In the genomic region with DNA sequence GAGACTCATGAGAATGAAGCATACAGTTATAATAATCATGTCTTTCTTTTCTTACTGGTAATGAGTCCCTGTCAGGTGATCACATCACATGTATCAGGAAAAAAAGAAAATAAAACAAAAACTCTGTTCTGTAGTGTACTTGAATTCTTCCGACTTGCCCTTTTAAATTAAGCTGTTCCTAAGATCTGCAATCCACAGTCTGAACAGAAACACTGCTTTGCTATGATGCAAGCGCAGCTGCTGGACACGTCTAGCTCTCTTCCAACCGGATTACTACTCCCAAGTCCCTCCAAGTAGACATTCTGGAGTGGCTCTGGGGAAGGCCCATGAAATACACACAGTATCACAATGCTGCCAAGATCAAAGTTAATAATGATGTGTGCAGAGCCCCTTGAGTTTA, we compare ENCODE assay signal across 11 cellular contexts.
DNase-seq lines count a peak whose midpoint lies in the region; ATAC-seq and TF ChIP-seq lines count a peak whose summit lies in the region.
"Had no signal": no experiment of that assay in that cellular context is flagged by ENCODE, and none has a peak within 500 bp of the region (broad histone marks: within the 10 kb centered on the region; RNA-seq: fewer than 3 reads in every experiment).

No MANE protein-coding gene starts in this region.

- H3K4me1 Mint-ChIP-seq in neural progenitor cell = peaks cover 43% of the 10 kb centered on the region

- no peak for TF ChIP-seq POLR2A in vagina (IDR thresholded peaks at IDR 0.05)

- H3K4me3 Mint-ChIP-seq in neural progenitor cell = no peak overlapping the region

- peaks cover 19% of the 10 kb centered on the region for H3K36me3 Mint-ChIP-seq in neural progenitor cell

- peaks cover 31% of the 10 kb centered on the region for H3K79me2 ChIP-seq in neural progenitor cell (ENCODE audit: low read depth)

- H4K20me1 ChIP-seq in neural progenitor cell (ENCODE audit: low read depth) = peaks cover 16% of the 10 kb centered on the region

- intact Hi-C loops in Right ventricle myocardium inferior (cut with DNase I) = no loop called here
- intact Hi-C loops in vagina (cut with DNase I) = no loop called here

- H3K4me3 ChIP-seq in right atrium auricular region (no peak overlapping the region), fibroblast of villous mesenchyme (ENCODE audit: low read depth, low read length) (no peak overlapping the region), neural progenitor cell (no peak overlapping the region), vagina (no peak overlapping the region)

- H3K27me3 Mint-ChIP-seq in neural progenitor cell (ENCODE audit: insufficient read depth, low read depth) = peaks cover 2% of the 10 kb centered on the region

- H3K4me1 ChIP-seq in right atrium auricular region (peaks cover 0 to 50% of the 10 kb centered on the region in 2 donors), neural progenitor cell (peaks cover 22% of the 10 kb centered on the region), vagina (peaks cover 49% of the 10 kb centered on the region), foreskin keratinocyte (peaks cover 15% of the 10 kb centered on the region)

- TF ChIP-seq CTCF in right atrium auricular region (IDR thresholded peaks at IDR 0.05) (no peak), fibroblast of villous mesenchyme (IDR thresholded peaks at IDR 0.05; ENCODE audit: insufficient read depth, low read depth, low read length) (no peak), neural progenitor cell (IDR thresholded peaks at IDR 0.05) (no peak), vagina (IDR thresholded peaks at IDR 0.05) (no peak), foreskin keratinocyte (conservative IDR thresholded peaks at IDR 0.05) (no peak)

- peaks cover 6% of the 10 kb centered on the region for H3K9me3 Mint-ChIP-seq in neural progenitor cell

- H3F3A ChIP-seq in neural progenitor cell (ENCODE audit: low read depth) = peaks cover 20% of the 10 kb centered on the region

- H3K9ac ChIP-seq in neural progenitor cell = no peak overlapping the region

- ATAC-seq in Right ventricle myocardium inferior (peak; percentile 96), foreskin keratinocyte (no peak)

- H3K4me2 ChIP-seq in neural progenitor cell = peak overlapping the region; percentile 62

- H3K9me3 ChIP-seq in right atrium auricular region (no peaks in the 10 kb centered on the region), neural progenitor cell (ENCODE audit: low read depth) (no peaks in the 10 kb centered on the region), vagina (no peaks in the 10 kb centered on the region)

- no peaks in the 10 kb centered on the region for H3K27me3 ChIP-seq in right atrium auricular region
- no peaks in the 10 kb centered on the region for H3K27me3 ChIP-seq in neural progenitor cell
- H3K27me3 ChIP-seq in vagina = no peaks in the 10 kb centered on the region
- H3K27me3 ChIP-seq in foreskin keratinocyte = no peaks in the 10 kb centered on the region

- H3K27ac ChIP-seq in right atrium auricular region (peak overlapping the region in 1 of 2 donors; percentile 8), neural progenitor cell (no peak overlapping the region), vagina (peak overlapping the region; percentile 13), foreskin keratinocyte (no peak overlapping the region)

- H2AFZ ChIP-seq in neural progenitor cell (replicated peaks) = no peak overlapping the region

- DNase-seq in Right ventricle myocardium inferior (ENCODE audit: missing footprints) = no peak
- no peak for DNase-seq in right atrium auricular region (ENCODE audit: low spot score)
- DNase-seq in fibroblast of villous mesenchyme (ENCODE audit: low read depth) = peak; percentile 84
- no peak for DNase-seq in neural progenitor cell (ENCODE audit: low spot score)
- no peak for DNase-seq in vagina (ENCODE audit: extremely low spot score in 2 of 2)
- no peak for DNase-seq in foreskin keratinocyte
- no peak for DNase-seq in HuH-7.5 (ENCODE audit: low spot score)
- no peak for DNase-seq in middle frontal gyrus (ENCODE audit: extremely low spot score, low spot score)
- DNase-seq: activated CD4-positive, alpha-beta T cell treated with anti-CD3 and anti-CD28 coated beads, Interleukin-2, amount 50 U/mL, for 1 hour; SHP77; stimulated activated CD4-positive, alpha-beta T cell treated with anti-CD3 and anti-CD28 coated beads, Interleukin-4, amount 100 ng/mL, for 4 hours had no signal

- H3K27ac Mint-ChIP-seq in neural progenitor cell = no peak overlapping the region

- H3K36me3 ChIP-seq in right atrium auricular region = no peaks in the 10 kb centered on the region
- H3K36me3 ChIP-seq in neural progenitor cell = no peaks in the 10 kb centered on the region
- no peaks in the 10 kb centered on the region for H3K36me3 ChIP-seq in vagina
